Comparison of ENCODE assay signal across 16 cellular contexts in genomic region chr11:134950692-134951304, GRCh38.
DNase-seq lines count a peak whose midpoint lies in the region; ATAC-seq, FAIRE-seq and TF ChIP-seq lines count a peak whose summit lies in the region.
"Had no signal": no experiment of that assay in that cellular context is flagged by ENCODE, and none has a peak within 500 bp of the region (broad histone marks: within the 10 kb centered on the region; RNA-seq: fewer than 3 reads in every experiment).

No MANE protein-coding gene starts in this region.

- H3K4me1 ChIP-seq in Karpas-422 (ENCODE audit: low read length) (peaks cover 58% of the 10 kb centered on the region), left lung (peaks cover 0 to 6% of the 10 kb centered on the region in 2 donors), small intestine (ENCODE audit: control insufficient read depth in 2 of 2, insufficient read depth in 1 of 2, low read depth in 1 of 2, low read length in 1 of 2) (no peaks in the 10 kb centered on the region)

- no peak overlapping the region for H3K4me3 Mint-ChIP-seq in WTC11
- H3K4me3 Mint-ChIP-seq: neural crest cell had no signal

- TF ChIP-seq CTCF in brain microvascular endothelial cell (IDR thresholded peaks at IDR 0.05; ENCODE audit: low read depth, low read length, missing control alignments) (no peak), left lung (IDR thresholded peaks at IDR 0.05) (no peak), WTC11 (IDR thresholded peaks at IDR 0.05) (no peak)

- peak overlapping the region; percentile 66 for H3K9ac ChIP-seq in Karpas-422 (ENCODE audit: low read length)

- peaks cover 5% of the 10 kb centered on the region; the same call in 1 of the 2 replicates for H3K9me3 Mint-ChIP-seq in WTC11
- H3K9me3 Mint-ChIP-seq: neural crest cell had no signal

- CTCF ChIA-PET in WTC11 (lab: Charles Lee), result no interaction called here

- H3K4me1 Mint-ChIP-seq in WTC11, result peaks cover 21% of the 10 kb centered on the region

- H3K9me3 ChIP-seq in Karpas-422 (ENCODE audit: low read length) (no peaks in the 10 kb centered on the region), left lung (no peaks in the 10 kb centered on the region), small intestine (ENCODE audit: control insufficient read depth, low read depth) (no peaks in the 10 kb centered on the region)

- H3K79me2 ChIP-seq in Karpas-422 (ENCODE audit: low read length), result no peaks in the 10 kb centered on the region

- ATAC-seq in left lung, result peak; percentile 17
- ATAC-seq in WTC11, result no peak

- H3K36me3 ChIP-seq in Karpas-422 (ENCODE audit: insufficient read depth, low read length) (no peaks in the 10 kb centered on the region), brain microvascular endothelial cell (replicated peaks) (no peaks in the 10 kb centered on the region), left lung (no peaks in the 10 kb centered on the region), small intestine (ENCODE audit: control insufficient read depth in 2 of 2, insufficient read depth in 2 of 2, low read length in 2 of 2) (no peaks in the 10 kb centered on the region)

- no peaks in the 10 kb centered on the region for H3K9me2 ChIP-seq in Karpas-422 (replicated peaks; ENCODE audit: insufficient read depth, low read length)

- 80 to 83% (median 80%) methylated on average over 8 of the region's 8 CpGs for WGBS in small intestine, 3 donors

- no peak overlapping the region for H3K27ac Mint-ChIP-seq in WTC11

- FAIRE-seq in small intestine (lab: Jason Lieb, UNC), result no peak

- intact Hi-C loops in left lung (cut with DNase I), result no loop called here

- H4K20me1 ChIP-seq in Karpas-422 (ENCODE audit: insufficient read depth, low read depth, low read length), result no peaks in the 10 kb centered on the region

- H3K36me3 Mint-ChIP-seq in WTC11, result no peaks in the 10 kb centered on the region

- peak overlapping the region; percentile 52 for H3K4me2 ChIP-seq in Karpas-422 (ENCODE audit: low read depth, low read length, poor library complexity, severe bottlenecking)

- H2AFZ ChIP-seq in Karpas-422 (ENCODE audit: low read length), result no peak overlapping the region

- peak overlapping the region; percentile 42; the same call in 1 of the 2 replicates for H3K4me3 ChIP-seq in Karpas-422 (ENCODE audit: low read length)
- H3K4me3 ChIP-seq in brain microvascular endothelial cell (ENCODE audit: low read depth, low read length), result no peak overlapping the region
- no peak overlapping the region for H3K4me3 ChIP-seq in left lung
- H3K4me3 ChIP-seq in small intestine (ENCODE audit: low read depth in 1 of 2, low read length in 2 of 2), result no peak overlapping the region
- H3K4me3 ChIP-seq: skin epidermis had no signal

- in situ Hi-C loops in brain microvascular endothelial cell (cut with HindIII; ENCODE audit: low pct_ligation_motif_present, low sequenced_read_pairs), result no loop called here

- DNase-seq in Karpas-422 (no peak), brain microvascular endothelial cell (peak; percentile 63), left lung (no peak), T1000 (lab: John Stamatoyannopoulos, UW) (no peak), small intestine (no peak), WTC11 (ENCODE audit: low spot score) (no peak), activated gamma-delta T cell treated with Interleukin-2 at 50 U/mL for 16 hours (no peak)
- DNase-seq: effector CD4-positive, alpha-beta T cell; glutamatergic neuron; KBM-7; left cardiac atrium; NCI-H187 treated with DMSO at 0.1 percent for 48 hours; NCI-H774 had no signal

- no peaks in the 10 kb centered on the region for H3K27me3 ChIP-seq in Karpas-422 (ENCODE audit: low read length)
- H3K27me3 ChIP-seq in brain microvascular endothelial cell (replicated peaks), result no peaks in the 10 kb centered on the region
- no peaks in the 10 kb centered on the region for H3K27me3 ChIP-seq in left lung
- H3K27me3 ChIP-seq in small intestine (ENCODE audit: control insufficient read depth in 2 of 2, insufficient read depth in 2 of 2, low read length in 2 of 2), result no peaks in the 10 kb centered on the region

- POLR2A ChIA-PET in WTC11 (lab: Charles Lee), result interaction anchor here (0.6 kb wide), 3 partner anchors 44 to 735 kb away, joined by 3 to 4 read pairs (median 3); no protein-coding TSS in a partner anchor

- H3K27me3 Mint-ChIP-seq in WTC11 (ENCODE audit: low read depth), result peaks cover 3% of the 10 kb centered on the region; the same call in 1 of the 2 replicates

- H3K27ac ChIP-seq in Karpas-422 (ENCODE audit: low read length) (peak overlapping the region; percentile 95), brain microvascular endothelial cell (peak overlapping the region; percentile 80), left lung (no peak overlapping the region), small intestine (ENCODE audit: low read depth in 1 of 2, low read length in 1 of 2) (no peak overlapping the region)
- H3K27ac ChIP-seq: VCaP had no signal

TF ChIP-seq in WTC11, 78 proteins besides CTCF, POLR2A, EP300 and RAD21:
- no peak for TF ChIP-seq USF1 (CRISPR knock-in tag; IDR thresholded peaks at IDR 0.05)
- TF ChIP-seq NFYB (CRISPR knock-in tag; conservative IDR thresholded peaks at IDR 0.05; ENCODE audit: low read depth), result no peak
- TF ChIP-seq FOXK1 (CRISPR knock-in tag; IDR thresholded peaks at IDR 0.05), result no peak
- TF ChIP-seq ZBTB43 (CRISPR knock-in tag; IDR thresholded peaks at IDR 0.05), result no peak
- no peak for TF ChIP-seq RELA (CRISPR knock-in tag; IDR thresholded peaks at IDR 0.05; ENCODE audit: borderline replicate concordance)
- TF ChIP-seq ATF2 (CRISPR knock-in tag; IDR thresholded peaks at IDR 0.05; ENCODE audit: borderline replicate concordance, low read depth), result no peak
- TF ChIP-seq OVOL2 (CRISPR knock-in tag; IDR thresholded peaks at IDR 0.05; ENCODE audit: borderline replicate concordance), result no peak
- TF ChIP-seq ZNF396 (CRISPR knock-in tag; IDR thresholded peaks at IDR 0.05; ENCODE audit: borderline replicate concordance), result no peak
- no peak for TF ChIP-seq ZNF219 (CRISPR knock-in tag; IDR thresholded peaks at IDR 0.05; ENCODE audit: borderline replicate concordance)
- no peak for TF ChIP-seq HMGA2 (CRISPR knock-in tag; IDR thresholded peaks at IDR 0.05)
TF ChIP-seq in WTC11: peak in this region for 0.

Comparison
In these comparisons a context has a peak if more than half of its experiments do, and no peak if none do; other contexts are left out.
1. H3K27ac ChIP-seq: peak in Karpas-422 (single experiment) and brain microvascular endothelial cell (single experiment); none in left lung (0 of 2) and small intestine (0 of 2).